Comparison of ENCODE assay signal across 12 cellular contexts in the genomic region with DNA sequence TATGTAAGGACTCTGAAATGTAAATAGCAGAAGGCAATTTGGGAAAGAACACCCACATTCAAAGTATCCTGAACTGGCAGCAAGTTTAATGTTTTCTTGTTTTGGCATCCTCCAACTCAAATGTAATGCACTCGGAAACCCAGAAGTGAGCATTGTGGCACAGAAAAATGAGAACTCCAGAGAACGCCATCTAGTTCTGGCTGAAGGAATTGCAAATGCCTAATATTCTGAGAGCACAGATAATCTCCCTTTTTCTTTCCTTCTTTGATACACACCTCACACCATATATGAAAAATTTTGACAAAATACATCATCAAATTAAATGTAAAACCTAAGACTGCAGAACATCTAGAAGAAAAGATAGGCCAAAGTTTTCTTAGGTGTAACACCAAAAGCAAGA. TPM values are rescaled to one million over a fixed set of nuclear protein-coding genes. Genes with fewer than 3 reads are reported as not detected.
A peak's percentile ranks its signal among the peaks of the same experiment; 100 is the strongest.
DNase-seq lines count a peak whose midpoint lies in the region; TF ChIP-seq lines count a peak whose summit lies in the region.
"Had no signal": no experiment of that assay in that cellular context is flagged by ENCODE, and none has a peak within 500 bp of the region (broad histone marks: within the 10 kb centered on the region; RNA-seq: fewer than 3 reads in every experiment).

No MANE protein-coding gene starts in this region.

- H4K20me1 ChIP-seq in OCI-LY1 (ENCODE audit: insufficient read depth, low read length): no peaks in the 10 kb centered on the region

- no peak overlapping the region for H3K4me3 Mint-ChIP-seq in progenitor cell of endocrine pancreas (ENCODE audit: low read depth)
- H3K4me3 Mint-ChIP-seq: memory B cell had no signal

- peak; percentile 39 for TF ChIP-seq CTCF in GM12875 (IDR thresholded peaks at IDR 0.05; ENCODE audit: borderline replicate concordance, insufficient read depth, low read depth, low read length)
- TF ChIP-seq CTCF in OCI-LY1 (IDR thresholded peaks at IDR 0.05; ENCODE audit: low read length): peak; percentile 38
- peak; percentile 54 for TF ChIP-seq CTCF in epithelial cell of proximal tubule (conservative IDR thresholded peaks at IDR 0.05; ENCODE audit: low read depth, low read length)
- TF ChIP-seq CTCF in progenitor cell of endocrine pancreas (IDR thresholded peaks at IDR 0.05; ENCODE audit: unreplicated experiment): peak; percentile 16
- no peak for TF ChIP-seq CTCF in testis (IDR thresholded peaks at IDR 0.05)

- no peaks in the 10 kb centered on the region for H3K27me3 ChIP-seq in OCI-LY1 (ENCODE audit: insufficient read depth, low read length)
- H3K27me3 ChIP-seq in testis: no peaks in the 10 kb centered on the region
- H3K27me3 ChIP-seq: gastroesophageal sphincter had no signal

- intact Hi-C loops in testis (cut with DNase I; ENCODE audit: low total_unique reads): no loop called here

- H2AFZ ChIP-seq in OCI-LY1 (ENCODE audit: low read length): no peak overlapping the region

- H3K4me3 ChIP-seq in GM12875 (ENCODE audit: low read depth, low read length) (no peak overlapping the region), OCI-LY1 (ENCODE audit: low read depth, low read length, poor library complexity, severe bottlenecking) (no peak overlapping the region), epithelial cell of proximal tubule (ENCODE audit: low read depth, low read length) (no peak overlapping the region), testis (no peak overlapping the region)
- H3K4me3 ChIP-seq: gastroesophageal sphincter had no signal

- H3K27me3 Mint-ChIP-seq in progenitor cell of endocrine pancreas: no peaks in the 10 kb centered on the region
- H3K27me3 Mint-ChIP-seq: memory B cell had no signal

- no peaks in the 10 kb centered on the region for H3K36me3 ChIP-seq in OCI-LY1 (ENCODE audit: insufficient read depth, low read length)
- no peaks in the 10 kb centered on the region for H3K36me3 ChIP-seq in testis (ENCODE audit: low read depth, missing control alignments)
- H3K36me3 ChIP-seq: gastroesophageal sphincter had no signal

- H3K27ac Mint-ChIP-seq in progenitor cell of endocrine pancreas: no peak overlapping the region
- H3K27ac Mint-ChIP-seq: memory B cell had no signal

- H3K9me3 Mint-ChIP-seq in progenitor cell of endocrine pancreas (ENCODE audit: low read depth): peaks cover 43% of the 10 kb centered on the region
- H3K9me3 Mint-ChIP-seq: memory B cell had no signal

- no peaks in the 10 kb centered on the region for H3K9me2 ChIP-seq in OCI-LY1 (ENCODE audit: low read depth, low read length)

- H3F3A ChIP-seq in OCI-LY1 (ENCODE audit: insufficient read depth, low read length): no peaks in the 10 kb centered on the region

- TF ChIP-seq POLR2A in testis (IDR thresholded peaks at IDR 0.05): no peak

- H3K9me3 ChIP-seq in OCI-LY1 (ENCODE audit: low read length): no peaks in the 10 kb centered on the region
- no peaks in the 10 kb centered on the region for H3K9me3 ChIP-seq in testis
- H3K9me3 ChIP-seq: gastroesophageal sphincter had no signal

- DNase-seq in epithelial cell of proximal tubule (ENCODE audit: low read depth): no peak
- DNase-seq in progenitor cell of endocrine pancreas (ENCODE audit: low spot score, unreplicated experiment): no peak
- DNase-seq in NCI-H2029 treated with DMSO at 0.1 percent for 48 hours (lab: John Stamatoyannopoulos, UW): no peak
- no peak for DNase-seq in mucosa of gallbladder (ENCODE audit: low spot score)
- no peak for DNase-seq in testis
- DNase-seq: activated T-cell treated with anti-CD3 and anti-CD28 coated beads, Interleukin-2, amount 50 U/mL, for 1 hour; NCI-H2029 had no signal

- no peaks in the 10 kb centered on the region for H3K79me2 ChIP-seq in OCI-LY1 (ENCODE audit: insufficient read depth, low read length)

- H3K27ac ChIP-seq in OCI-LY1 (ENCODE audit: low read depth, low read length, poor library complexity, severe bottlenecking) (no peak overlapping the region), testis (no peak overlapping the region)
- H3K27ac ChIP-seq: gastroesophageal sphincter had no signal

- no peaks in the 10 kb centered on the region for H3K36me3 Mint-ChIP-seq in progenitor cell of endocrine pancreas (ENCODE audit: insufficient read depth)
- H3K36me3 Mint-ChIP-seq: memory B cell had no signal

- no peak overlapping the region for H3K4me2 ChIP-seq in OCI-LY1 (ENCODE audit: low read length)

- no peak overlapping the region for H3K9ac ChIP-seq in OCI-LY1 (ENCODE audit: low read length)

- H3K4me1 Mint-ChIP-seq in progenitor cell of endocrine pancreas (ENCODE audit: low read depth): no peaks in the 10 kb centered on the region
- H3K4me1 Mint-ChIP-seq: memory B cell had no signal

- WGBS in testis, 2 donors: 68 to 82% methylated on average over 2 of the region's 2 CpGs

- H3K4me1 ChIP-seq in OCI-LY1 (ENCODE audit: insufficient read depth, low read length, severe bottlenecking) (no peaks in the 10 kb centered on the region), testis (no peaks in the 10 kb centered on the region)
- H3K4me1 ChIP-seq: gastroesophageal sphincter had no signal

RNA-seq across cellular contexts. Expression of gene PWWP3B, which starts 52.1 kb away (rescaled TPM):
- total RNA-seq in epithelial cell of proximal tubule (0.06 and 0.36 TPM in 2 replicates), progenitor cell of endocrine pancreas (1.4 and 1.7 TPM in 2 replicates), mucosa of gallbladder (5.6 TPM), testis (10 to 100 TPM; 60.9 to 85.8 TPM)
- polyA plus RNA-seq in testis (ENCODE audit: insufficient read depth, low read depth, low replicate concordance): 22.3 TPM
- total RNA-seq: RPMI7951 had no signal

Comparison
In these comparisons a context has a peak if more than half of its experiments do, and no peak if none do; other contexts are left out.
1. CTCF ChIP-seq: peak in GM12875 (single experiment), OCI-LY1 (single experiment), epithelial cell of proximal tubule (single experiment) and progenitor cell of endocrine pancreas (single experiment); none in testis (0 of 3).